ENCODE assay signal across 8 cellular contexts in genomic region chr2:24792874-24793751, GRCh38. TPM values are rescaled to one million over a fixed set of nuclear protein-coding genes. Genes with fewer than 3 reads are reported as not detected.
DNase-seq lines count a peak whose midpoint lies in the region; ATAC-seq and TF ChIP-seq lines count a peak whose summit lies in the region.

A gene with protein sequence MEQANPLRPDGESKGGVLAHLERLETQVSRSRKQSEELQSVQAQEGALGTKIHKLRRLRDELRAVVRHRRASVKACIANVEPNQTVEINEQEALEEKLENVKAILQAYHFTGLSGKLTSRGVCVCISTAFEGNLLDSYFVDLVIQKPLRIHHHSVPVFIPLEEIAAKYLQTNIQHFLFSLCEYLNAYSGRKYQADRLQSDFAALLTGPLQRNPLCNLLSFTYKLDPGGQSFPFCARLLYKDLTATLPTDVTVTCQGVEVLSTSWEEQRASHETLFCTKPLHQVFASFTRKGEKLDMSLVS (plus strand): TSS chr2:24793425. CDS start chr2:24793920, 495 bp downstream.
TSS of gene PTRHD1 (minus strand) at chr2:24793391. CDS start at chr2:24793377, 14 bp downstream.

- no peaks in the 10 kb centered on the region for H3K27me3 Mint-ChIP-seq in CD4-positive, CD25-positive, alpha-beta regulatory T cell
- H3K27me3 Mint-ChIP-seq in dendritic cell treated with granulocyte-macrophage colony-stimulating factor and Interleukin-4, amounts not matched to agents 40 ng/mL and 50 ng/mL, for 4 days, result no peaks in the 10 kb centered on the region

- H3K36me3 Mint-ChIP-seq in CD4-positive, CD25-positive, alpha-beta regulatory T cell, result peaks cover 24% of the 10 kb centered on the region
- H3K36me3 Mint-ChIP-seq in dendritic cell treated with granulocyte-macrophage colony-stimulating factor and Interleukin-4, amounts not matched to agents 40 ng/mL and 50 ng/mL, for 4 days (ENCODE audit: low read depth), result peaks cover 42% of the 10 kb centered on the region

- intact Hi-C loops in dendritic cell treated with granulocyte-macrophage colony-stimulating factor and Interleukin-4, amounts not matched to agents 40 ng/mL and 50 ng/mL, for 4 days (cut with micrococcal nuclease), result no loop called here
- intact Hi-C loops in left lung (cut with DNase I), result no loop called here

- peaks cover 12 to 43% (median 22%) of the 10 kb centered on the region in 4 donors for H3K4me1 Mint-ChIP-seq in CD4-positive, CD25-positive, alpha-beta regulatory T cell
- H3K4me1 Mint-ChIP-seq in dendritic cell treated with granulocyte-macrophage colony-stimulating factor and Interleukin-4, amounts not matched to agents 40 ng/mL and 50 ng/mL, for 4 days (ENCODE audit: low read depth), result peaks cover 28% of the 10 kb centered on the region

- peak within 1 kb of the TSS; percentile 92 for H3K27ac ChIP-seq in CD4-positive, CD25-positive, alpha-beta regulatory T cell (ENCODE audit: insufficient read depth, low read length, poor library complexity, severe bottlenecking)
- H3K27ac ChIP-seq in left lung, result peak within 1 kb of the TSS; percentile 99

- peaks cover 0 to 3% (median 0%) of the 10 kb centered on the region in 7 donors for H3K9me3 Mint-ChIP-seq in CD4-positive, CD25-positive, alpha-beta regulatory T cell
- H3K9me3 Mint-ChIP-seq in dendritic cell treated with granulocyte-macrophage colony-stimulating factor and Interleukin-4, amounts not matched to agents 40 ng/mL and 50 ng/mL, for 4 days, result no peaks in the 10 kb centered on the region

- ATAC-seq in CD4-positive, CD25-positive, alpha-beta regulatory T cell (ENCODE audit: low read depth in 2 of 2), result peak; percentile 98
- ATAC-seq in GM19395 (IDR thresholded peaks at IDR 0.05; ENCODE audit: unreplicated experiment) (peak; percentile 93), HG03565 (IDR thresholded peaks at IDR 0.05; ENCODE audit: unreplicated experiment) (peak; percentile 87), left lung (peak; percentile 97)

- H3K27me3 ChIP-seq in CD4-positive, CD25-positive, alpha-beta regulatory T cell (ENCODE audit: control insufficient read depth, insufficient read depth, low read length), result no peaks in the 10 kb centered on the region
- no peaks in the 10 kb centered on the region for H3K27me3 ChIP-seq in left lung

- peak; percentile 54 to 56 for TF ChIP-seq CTCF in left lung (IDR thresholded peaks at IDR 0.05)

- H3K27ac Mint-ChIP-seq in CD4-positive, CD25-positive, alpha-beta regulatory T cell, result peak within 1 kb of the TSS; percentile 99
- peak within 1 kb of the TSS; percentile 100 for H3K27ac Mint-ChIP-seq in dendritic cell treated with granulocyte-macrophage colony-stimulating factor and Interleukin-4, amounts not matched to agents 40 ng/mL and 50 ng/mL, for 4 days

- peak; percentile 92 to 97 (median 97) for DNase-seq in CD4-positive, CD25-positive, alpha-beta regulatory T cell
- peak; percentile 96 for DNase-seq in NCI-H748 treated with DMSO at 0.1 percent for 48 hours (lab: John Stamatoyannopoulos, UW)
- DNase-seq in activated CD4-positive, alpha-beta T cell treated with anti-CD3 and anti-CD28 coated beads, Interleukin-2, amount 50 U/mL, for 24 hours (ENCODE audit: low read depth in 1 of 2, low spot score in 1 of 2), result peak; percentile 89 to 93
- DNase-seq in left lung, result peak; percentile 97 to 99
- peak; percentile 90 to 91 for DNase-seq in stimulated activated CD4-positive, alpha-beta T cell treated with anti-CD3 and anti-CD28 coated beads, Interleukin-2, amount 100 ng/mL, for 48 hours

- H3K9me3 ChIP-seq in CD4-positive, CD25-positive, alpha-beta regulatory T cell (ENCODE audit: control insufficient read depth in 2 of 2, low read length in 2 of 2), result no peaks in the 10 kb centered on the region
- H3K9me3 ChIP-seq in left lung, result no peaks in the 10 kb centered on the region

- H3K4me1 ChIP-seq in CD4-positive, CD25-positive, alpha-beta regulatory T cell (ENCODE audit: control insufficient read depth, insufficient read depth, low read length, poor library complexity, severe bottlenecking), result peaks cover 19% of the 10 kb centered on the region
- peaks cover 6 to 33% of the 10 kb centered on the region in 2 donors for H3K4me1 ChIP-seq in left lung

- peak within 1 kb of the TSS; percentile 98 to 99 (median 98) for H3K4me3 Mint-ChIP-seq in CD4-positive, CD25-positive, alpha-beta regulatory T cell
- peak within 1 kb of the TSS; percentile 93 for H3K4me3 Mint-ChIP-seq in dendritic cell treated with granulocyte-macrophage colony-stimulating factor and Interleukin-4, amounts not matched to agents 40 ng/mL and 50 ng/mL, for 4 days

- peaks cover 5% of the 10 kb centered on the region for H3K36me3 ChIP-seq in CD4-positive, CD25-positive, alpha-beta regulatory T cell (ENCODE audit: control insufficient read depth, insufficient read depth, low read length)
- H3K36me3 ChIP-seq in left lung, result peaks cover 0 to 12% of the 10 kb centered on the region in 2 donors

- H3K4me3 ChIP-seq in CD4-positive, CD25-positive, alpha-beta regulatory T cell (ENCODE audit: low read depth, low read length), result peak within 1 kb of the TSS; percentile 89
- H3K4me3 ChIP-seq in left lung, result peak within 1 kb of the TSS; percentile 76 to 80

RNA-seq across cellular contexts. Expression of the first gene that starts in this region (rescaled TPM):
- total RNA-seq in CD4-positive, CD25-positive, alpha-beta regulatory T cell, result 9.2 TPM
- polyA plus RNA-seq in CD4-positive, CD25-positive, alpha-beta regulatory T cell, result 1 to 10 TPM; 1.2 to 6.4 (median 3.2) TPM
- total RNA-seq in left lung, result 10 to 100 TPM in 1 of 2 donors, 1 to 10 TPM in 1; 9.9 to 10.6 TPM

RNA-seq across cellular contexts. Expression of gene PTRHD1, which starts in this region (rescaled TPM):
- total RNA-seq in CD4-positive, CD25-positive, alpha-beta regulatory T cell, result 16.9 TPM
- 10 to 100 TPM; 50.5 to 83.0 (median 55.6) TPM for polyA plus RNA-seq in CD4-positive, CD25-positive, alpha-beta regulatory T cell
- total RNA-seq in left lung, result 10 to 100 TPM; 31.3 to 45.0 TPM

Comparison
In these comparisons a context has a peak if more than half of its experiments do, and no peak if none do; other contexts are left out.
1. Peak in every context shown above with its lines: DNase-seq, ATAC-seq, H3K4me3 ChIP-seq and H3K27ac ChIP-seq.